ENCODE assay signal across 8 cellular contexts in the genomic region with DNA sequence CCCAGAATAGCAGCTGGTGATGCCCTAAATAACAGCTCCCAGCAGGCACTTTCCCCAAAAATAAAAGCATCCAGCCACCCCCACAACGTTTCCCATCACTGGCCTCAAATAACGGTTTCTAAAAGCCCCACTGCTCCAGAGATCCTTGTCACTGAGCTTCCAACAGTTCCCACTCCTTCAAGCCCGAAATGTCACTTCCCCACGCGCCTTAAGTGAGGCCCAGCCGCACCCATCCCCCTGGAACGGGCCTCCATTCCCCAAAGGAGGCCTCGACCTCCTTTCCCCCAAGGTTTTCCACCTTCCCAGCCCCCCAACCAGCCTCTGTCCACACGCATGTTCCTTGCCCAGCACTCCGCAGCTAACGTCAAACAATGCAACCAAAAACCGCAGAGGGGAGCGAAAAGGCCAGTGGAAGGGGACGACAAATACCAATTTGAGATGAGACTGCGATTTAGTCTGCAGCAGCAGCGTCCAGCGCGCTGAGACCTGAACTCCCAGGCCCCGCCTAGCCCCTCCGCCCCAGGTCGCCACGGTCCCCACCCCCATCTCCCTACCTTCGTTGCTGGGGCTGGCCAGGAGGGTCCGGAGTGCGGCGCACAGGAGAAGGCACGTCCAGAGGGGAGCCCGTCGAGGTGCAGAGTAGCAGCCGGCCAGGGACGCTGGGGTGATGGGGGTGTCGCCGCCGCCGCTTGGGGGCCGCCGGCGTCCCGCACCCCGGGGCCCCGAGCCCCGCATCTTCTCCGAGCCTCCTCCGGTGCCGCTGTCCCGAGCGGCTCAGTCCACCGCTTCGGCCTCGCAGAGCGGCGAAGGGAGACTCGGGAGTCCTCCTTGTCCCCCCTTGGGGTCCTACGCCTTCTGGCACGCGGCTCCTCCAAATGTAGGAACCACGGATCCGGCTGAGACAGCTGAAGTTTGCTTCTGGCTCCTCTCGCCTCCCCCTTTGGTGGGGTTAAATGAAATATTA. TPM values are rescaled to one million over a fixed set of nuclear protein-coding genes. Genes with fewer than 3 reads are reported as not detected.
DNase-seq lines count a peak whose midpoint lies in the region; ATAC-seq, FAIRE-seq and TF ChIP-seq lines count a peak whose summit lies in the region.
"Had no signal": no experiment of that assay in that cellular context is flagged by ENCODE, and none has a peak within 500 bp of the region (broad histone marks: within the 10 kb centered on the region; RNA-seq: fewer than 3 reads in every experiment).

No MANE protein-coding gene starts in this region.

- ATAC-seq in stimulated activated memory B cell treated with anti-CD40 and anti-IgM and Interleukin-4, amounts not matched to agents 10 μg/mL and 1 μg/mL and 100 μg/mL, for 72 hours, result peak; percentile 31
- ATAC-seq in HG02885 (IDR thresholded peaks at IDR 0.05; ENCODE audit: poor library complexity, unreplicated experiment), result no peak

- H3K27me3 ChIP-seq in iPS-20b (ENCODE audit: insufficient read depth, low read length) (peaks cover 83% of the 10 kb centered on the region), small intestine (ENCODE audit: control insufficient read depth in 2 of 2, insufficient read depth in 2 of 2, low read length in 2 of 2) (peaks cover 0 to 17% of the 10 kb centered on the region in 2 donors)

- H3K4me1 ChIP-seq in iPS-20b (ENCODE audit: insufficient read depth, low read length) (peaks cover 21% of the 10 kb centered on the region), small intestine (ENCODE audit: control insufficient read depth in 2 of 2, insufficient read depth in 1 of 2, low read depth in 1 of 2, low read length in 1 of 2) (no peaks in the 10 kb centered on the region)

- peak overlapping the region; percentile 14; the same call in 1 of the 2 replicates for H3K9ac ChIP-seq in iPS-20b (ENCODE audit: low read depth, low read length)

- peaks cover 20% of the 10 kb centered on the region for H3K4me1 Mint-ChIP-seq in HFFc6 (ENCODE audit: low read depth)
- no peaks in the 10 kb centered on the region for H3K4me1 Mint-ChIP-seq in stimulated activated memory B cell treated with anti-CD40 and anti-IgM and Interleukin-4, amounts not matched to agents 10 μg/mL and 1 μg/mL and 100 μg/mL, for 72 hours

- H3K27ac ChIP-seq in iPS-20b (ENCODE audit: low read length) (no peak overlapping the region), small intestine (ENCODE audit: low read depth in 1 of 2, low read length in 1 of 2) (no peak overlapping the region)

- 3 to 10% (median 7%) methylated on average over 46 to 59 of the region's 59 CpGs for WGBS in small intestine, 3 donors

- DNase-seq in HFFc6 (no peak), astrocyte of the cerebellum (ENCODE audit: low read depth) (peak; percentile 49), small intestine (no peak), GDM1 (lab: John Stamatoyannopoulos, UW) (no peak)

- no peak overlapping the region for H3K27ac Mint-ChIP-seq in HFFc6
- H3K27ac Mint-ChIP-seq in stimulated activated memory B cell treated with anti-CD40 and anti-IgM and Interleukin-4, amounts not matched to agents 10 μg/mL and 1 μg/mL and 100 μg/mL, for 72 hours, result no peak overlapping the region

- in situ Hi-C loops in astrocyte of the cerebellum (cut with HindIII; ENCODE audit: low sequenced_read_pairs), result no loop called here

- no peaks in the 10 kb centered on the region for H3K36me3 Mint-ChIP-seq in HFFc6 (ENCODE audit: low read depth)
- H3K36me3 Mint-ChIP-seq in stimulated activated memory B cell treated with anti-CD40 and anti-IgM and Interleukin-4, amounts not matched to agents 10 μg/mL and 1 μg/mL and 100 μg/mL, for 72 hours, result no peaks in the 10 kb centered on the region

- TF ChIP-seq CTCF in HFFc6 (IDR thresholded peaks at IDR 0.05) (no peak), astrocyte of the cerebellum (IDR thresholded peaks at IDR 0.05; ENCODE audit: low read depth, low read length, missing control alignments) (no peak)

- no peaks in the 10 kb centered on the region; the same call in 1 of the 2 replicates for H3K9me3 Mint-ChIP-seq in HFFc6
- peaks cover 2% of the 10 kb centered on the region for H3K9me3 Mint-ChIP-seq in stimulated activated memory B cell treated with anti-CD40 and anti-IgM and Interleukin-4, amounts not matched to agents 10 μg/mL and 1 μg/mL and 100 μg/mL, for 72 hours

- no peaks in the 10 kb centered on the region for H3K9me3 ChIP-seq in iPS-20b (ENCODE audit: insufficient read depth, low read depth, low read length)
- no peaks in the 10 kb centered on the region for H3K9me3 ChIP-seq in small intestine (ENCODE audit: control insufficient read depth, low read depth)

- no peak for FAIRE-seq in small intestine (lab: Jason Lieb, UNC)

- no peaks in the 10 kb centered on the region for H3K36me3 ChIP-seq in iPS-20b (ENCODE audit: insufficient read depth, low read depth, low read length)
- H3K36me3 ChIP-seq in small intestine (ENCODE audit: control insufficient read depth in 2 of 2, insufficient read depth in 2 of 2, low read length in 2 of 2), result no peaks in the 10 kb centered on the region

- peaks cover 21% of the 10 kb centered on the region for H3K27me3 Mint-ChIP-seq in HFFc6 (ENCODE audit: insufficient read depth)
- peaks cover 48% of the 10 kb centered on the region for H3K27me3 Mint-ChIP-seq in stimulated activated memory B cell treated with anti-CD40 and anti-IgM and Interleukin-4, amounts not matched to agents 10 μg/mL and 1 μg/mL and 100 μg/mL, for 72 hours

- H3K4me3 Mint-ChIP-seq in HFFc6, result peak overlapping the region; percentile 69; the same call in 1 of the 2 replicates
- no peak overlapping the region for H3K4me3 Mint-ChIP-seq in stimulated activated memory B cell treated with anti-CD40 and anti-IgM and Interleukin-4, amounts not matched to agents 10 μg/mL and 1 μg/mL and 100 μg/mL, for 72 hours

- H3K4me3 ChIP-seq in astrocyte of the cerebellum (ENCODE audit: low read depth, low read length) (peak overlapping the region; percentile 85), iPS-20b (ENCODE audit: low read length) (peak overlapping the region; percentile 65), small intestine (ENCODE audit: low read depth in 1 of 2, low read length in 2 of 2) (no peak overlapping the region)
- H3K4me3 ChIP-seq: lung had no signal

RNA-seq across cellular contexts. Expression of a gene that starts 1.0 kb away (rescaled TPM):
- total RNA-seq in HFFc6 (2021; fragmentation: NEBNext Ultra II Directional; extraction: Animal tissue kit (Norgen Biotek cat#: 25700)), result not detected
- polyA plus RNA-seq in small intestine, result under 1 TPM in 1 of 3 donors, not detected in 2; 0.03 TPM

Comparison
In these comparisons a context has a peak if more than half of its experiments do, and no peak if none do; other contexts are left out.
1. H3K4me3 ChIP-seq: peak in astrocyte of the cerebellum (single experiment) and iPS-20b (single experiment); none in small intestine (0 of 2).